In genomic region chr4:89684536-89684935, GRCh38 we compare ENCODE assay signal across 22 cellular contexts.
"Had no signal": no experiment of that assay in that cellular context is flagged by ENCODE, and none has a peak within 500 bp of the region (broad histone marks: within the 10 kb centered on the region; RNA-seq: fewer than 3 reads in every experiment).

No MANE protein-coding gene starts in this region.

- H3K27ac Mint-ChIP-seq: endodermal cell; naive B cell; nephron progenitor cell; stimulated activated naive B cell treated with anti-CD40 and anti-IgM and Interleukin-4, amounts not matched to agents 10 μg/mL and 1 μg/mL and 100 μg/mL, for 72 hours had no signal

- H3K9me3 ChIP-seq: gastrocnemius medialis, neutrophil, psoas muscle, stomach, thoracic aorta, transverse colon had no signal

- H3K4me1 ChIP-seq: gastrocnemius medialis, psoas muscle, stomach, transverse colon had no signal

- H3K9me3 Mint-ChIP-seq: endodermal cell had no signal

- H3K27me3 ChIP-seq: gastrocnemius medialis, neutrophil, stomach, transverse colon had no signal

- H3K4me3 Mint-ChIP-seq: endodermal cell; naive B cell; nephron progenitor cell; stimulated activated naive B cell treated with anti-CD40 and anti-IgM and Interleukin-4, amounts not matched to agents 10 μg/mL and 1 μg/mL and 100 μg/mL, for 72 hours had no signal

- H3K4me3 ChIP-seq: coronary artery, gastrocnemius medialis, lung, psoas muscle, stomach, thoracic aorta, transverse colon had no signal

- H3K36me3 ChIP-seq: gastrocnemius medialis, neutrophil, stomach, thoracic aorta, transverse colon had no signal

- H3K36me3 Mint-ChIP-seq: naive B cell; stimulated activated naive B cell treated with anti-CD40 and anti-IgM and Interleukin-4, amounts not matched to agents 10 μg/mL and 1 μg/mL and 100 μg/mL, for 72 hours had no signal

- H3K27ac ChIP-seq: coronary artery, gastrocnemius medialis, neutrophil, psoas muscle, stomach, thoracic aorta, transverse colon had no signal

- ATAC-seq: esophagus mucosa; gastrocnemius medialis; left colon; left ventricle myocardium superior; psoas muscle; sciatic nerve; stimulated activated naive B cell treated with anti-CD40 and anti-IgM and Interleukin-4, amounts not matched to agents 10 μg/mL and 1 μg/mL and 100 μg/mL, for 72 hours had no signal

- DNase-seq: effector CD4-positive, alpha-beta T cell; endodermal cell; gastrocnemius medialis; left colon; left ventricle myocardium superior; mesendoderm; naive B cell; nephron progenitor cell; psoas muscle; retina; stimulated activated CD4-positive, alpha-beta T cell treated with anti-CD3 and anti-CD28 coated beads, Interleukin-2, amount 100 ng/mL, for 24 hours; stimulated activated CD4-positive, alpha-beta T cell treated with anti-CD3 and anti-CD28 coated beads, Interleukin-4, amount 100 ng/mL, for 4 hours; stimulated activated naive B cell treated with anti-CD40 and anti-IgM and Interleukin-4, amounts not matched to agents 10 μg/mL and 1 μg/mL and 100 μg/mL, for 72 hours; stomach; substantia nigra; transverse colon had no signal
